Comparison of ENCODE assay signal across 1 cellular context in genomic region chr3:142962520-142963265, GRCh38.
TF ChIP-seq lines count a peak whose summit lies in the region.

No MANE protein-coding gene starts in this region.

TF ChIP-seq in HepG2, 621 proteins besides CTCF, POLR2A, EP300 and RAD21 (continued from another document and continues in another):
- TF ChIP-seq CEBPZ (IDR thresholded peaks at IDR 0.05; ENCODE audit: low read length) = no peak
- TF ChIP-seq ZBTB46 (CRISPR knock-in tag; IDR thresholded peaks at IDR 0.05; ENCODE audit: borderline replicate concordance) = no peak; the same call in 1 of the 2 replicates
- no peak for TF ChIP-seq CBX1 (IDR thresholded peaks at IDR 0.05; ENCODE audit: low read depth)
- peak; percentile 34; the same call in 1 of the 2 replicates for TF ChIP-seq DPF2 (CRISPR knock-in tag; IDR thresholded peaks at IDR 0.05; ENCODE audit: borderline replicate concordance, low read depth)
- no peak for TF ChIP-seq ZNF577 (CRISPR knock-in tag; IDR thresholded peaks at IDR 0.05; ENCODE audit: borderline replicate concordance, low read depth)
- no peak for TF ChIP-seq ZNF878 (CRISPR knock-in tag; IDR thresholded peaks at IDR 0.05)
- TF ChIP-seq LBX2 (CRISPR knock-in tag; IDR thresholded peaks at IDR 0.05; ENCODE audit: borderline replicate concordance) = peak; percentile 76; the same call in 1 of the 2 replicates
- no peak for TF ChIP-seq ATM (IDR thresholded peaks at IDR 0.05; ENCODE audit: borderline replicate concordance)
- peak; percentile 97 for TF ChIP-seq ZNF883 (CRISPR knock-in tag; IDR thresholded peaks at IDR 0.05; ENCODE audit: not compliant biosample characterization)
- peak; percentile 28; the same call in 1 of the 2 replicates for TF ChIP-seq MAX (IDR thresholded peaks at IDR 0.05)
- no peak for TF ChIP-seq ZBTB49 (CRISPR knock-in tag; IDR thresholded peaks at IDR 0.05; ENCODE audit: borderline replicate concordance)
- no peak for TF ChIP-seq SOX6 (IDR thresholded peaks at IDR 0.05)
- TF ChIP-seq SOX6 (CRISPR knock-in tag; IDR thresholded peaks at IDR 0.05) = 0 out of 2 replicates have a peak, but pooled peaks have one; percentile 8
- TF ChIP-seq NBN (conservative IDR thresholded peaks at IDR 0.05) = no peak
- no peak for TF ChIP-seq TEF (CRISPR knock-in tag; IDR thresholded peaks at IDR 0.05)
- no peak for TF ChIP-seq NR2F6 (IDR thresholded peaks at IDR 0.05)
- TF ChIP-seq NR2F6 (CRISPR knock-in tag; IDR thresholded peaks at IDR 0.05) = no peak
- no peak for TF ChIP-seq EHMT2 (IDR thresholded peaks at IDR 0.05; ENCODE audit: borderline replicate concordance, low read depth, low read length)
- TF ChIP-seq FOXO4 (CRISPR knock-in tag; conservative IDR thresholded peaks at IDR 0.05) = no peak
- 0 out of 2 replicates have a peak, but pooled peaks have one; percentile 5 for TF ChIP-seq AHDC1 (CRISPR knock-in tag; IDR thresholded peaks at IDR 0.05; ENCODE audit: borderline replicate concordance)
- no peak for TF ChIP-seq ZNF513 (CRISPR knock-in tag; conservative IDR thresholded peaks at IDR 0.05)
- TF ChIP-seq ONECUT2 (CRISPR knock-in tag; IDR thresholded peaks at IDR 0.05) = no peak
- TF ChIP-seq ZNF296 (CRISPR knock-in tag; conservative IDR thresholded peaks at IDR 0.05) = no peak
- no peak for TF ChIP-seq TERF1 (CRISPR knock-in tag; IDR thresholded peaks at IDR 0.05)
- peak; percentile 25; the same call in 1 of the 2 replicates for TF ChIP-seq ZNF841 (CRISPR knock-in tag; IDR thresholded peaks at IDR 0.05; ENCODE audit: borderline replicate concordance)
- no peak for TF ChIP-seq ZNF124 (CRISPR knock-in tag; IDR thresholded peaks at IDR 0.05)
- TF ChIP-seq GLMP (CRISPR knock-in tag; IDR thresholded peaks at IDR 0.05; ENCODE audit: borderline replicate concordance) = no peak
- TF ChIP-seq HES4 (CRISPR knock-in tag; IDR thresholded peaks at IDR 0.05; ENCODE audit: borderline replicate concordance) = peak; percentile 86; the same call in 1 of the 2 replicates
- peak; percentile 36; the same call in 1 of the 2 replicates for TF ChIP-seq FOXP4 (CRISPR knock-in tag; IDR thresholded peaks at IDR 0.05)
